Comparison of ENCODE assay signal across 1 cellular context in the genomic region with DNA sequence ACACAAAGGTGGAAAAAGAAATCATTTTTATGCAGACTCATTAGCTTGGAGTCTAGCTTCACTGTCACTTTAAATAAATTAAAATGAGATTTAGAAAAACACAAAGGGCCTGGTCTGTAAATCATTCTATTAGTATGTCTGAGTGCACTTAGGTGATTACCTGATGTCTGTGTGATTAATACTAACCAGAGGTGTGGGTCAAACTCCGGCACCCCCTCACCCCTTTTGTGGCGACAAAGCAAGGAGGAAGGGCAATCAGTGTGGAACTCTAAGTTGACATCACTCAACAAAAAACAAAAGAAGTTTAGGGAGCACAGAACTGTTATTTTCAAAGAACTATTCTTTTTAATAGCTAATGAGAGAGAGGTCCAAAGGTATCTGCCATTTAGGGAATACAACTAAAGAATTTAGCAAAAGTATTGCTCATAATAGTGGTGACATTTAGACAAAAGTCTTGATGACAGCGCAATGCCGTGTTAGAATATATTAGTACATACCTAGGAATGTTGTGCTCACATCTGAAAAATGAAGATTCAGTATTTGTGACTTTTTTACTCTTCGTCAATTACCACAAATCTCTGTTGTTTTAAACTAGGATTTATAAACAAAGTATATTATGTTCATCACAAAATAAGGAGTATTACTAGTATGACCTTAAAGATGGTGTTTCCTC.
A peak's percentile ranks its signal among the peaks of the same experiment; 100 is the strongest.
TF ChIP-seq lines count a peak whose summit lies in the region.

No MANE protein-coding gene starts in this region.

TF ChIP-seq in SK-N-SH, 30 proteins besides CTCF, POLR2A, EP300 and RAD21 (continued from another document):
- TF ChIP-seq, protein P1, sequence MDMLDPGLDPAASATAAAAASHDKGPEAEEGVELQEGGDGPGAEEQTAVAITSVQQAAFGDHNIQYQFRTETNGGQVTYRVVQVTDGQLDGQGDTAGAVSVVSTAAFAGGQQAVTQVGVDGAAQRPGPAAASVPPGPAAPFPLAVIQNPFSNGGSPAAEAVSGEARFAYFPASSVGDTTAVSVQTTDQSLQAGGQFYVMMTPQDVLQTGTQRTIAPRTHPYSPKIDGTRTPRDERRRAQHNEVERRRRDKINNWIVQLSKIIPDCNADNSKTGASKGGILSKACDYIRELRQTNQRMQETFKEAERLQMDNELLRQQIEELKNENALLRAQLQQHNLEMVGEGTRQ (IDR thresholded peaks at IDR 0.05; ENCODE audit: borderline replicate concordance, low read depth, low read length) = no peak
- TF ChIP-seq TCF12 (IDR thresholded peaks at IDR 0.05) (0 out of 2 replicates have a peak, but pooled peaks have one; percentile 7), POLR2AphosphoS5 (IDR thresholded peaks at IDR 0.05; ENCODE audit: low read depth, low read length) (no peak), MEF2A (IDR thresholded peaks at IDR 0.05; ENCODE audit: borderline replicate concordance, low read depth) (no peak), TEAD4 (IDR thresholded peaks at IDR 0.05; ENCODE audit: borderline replicate concordance, insufficient read depth) (no peak), RFX5 (IDR thresholded peaks at IDR 0.05; ENCODE audit: low read length) (no peak), CHD2 (IDR thresholded peaks at IDR 0.05; ENCODE audit: low read length, partially characterized antibody) (no peak), SIN3A (IDR thresholded peaks at IDR 0.05; ENCODE audit: borderline replicate concordance, low read depth, low read length) (no peak), JUND (IDR thresholded peaks at IDR 0.05) (no peak), GABPA (IDR thresholded peaks at IDR 0.05; ENCODE audit: low read depth) (no peak)
- TF ChIP-seq, protein P2, sequence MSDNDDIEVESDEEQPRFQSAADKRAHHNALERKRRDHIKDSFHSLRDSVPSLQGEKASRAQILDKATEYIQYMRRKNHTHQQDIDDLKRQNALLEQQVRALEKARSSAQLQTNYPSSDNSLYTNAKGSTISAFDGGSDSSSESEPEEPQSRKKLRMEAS (IDR thresholded peaks at IDR 0.05; ENCODE audit: low read depth) = no peak
- TF ChIP-seq, protein P3, sequence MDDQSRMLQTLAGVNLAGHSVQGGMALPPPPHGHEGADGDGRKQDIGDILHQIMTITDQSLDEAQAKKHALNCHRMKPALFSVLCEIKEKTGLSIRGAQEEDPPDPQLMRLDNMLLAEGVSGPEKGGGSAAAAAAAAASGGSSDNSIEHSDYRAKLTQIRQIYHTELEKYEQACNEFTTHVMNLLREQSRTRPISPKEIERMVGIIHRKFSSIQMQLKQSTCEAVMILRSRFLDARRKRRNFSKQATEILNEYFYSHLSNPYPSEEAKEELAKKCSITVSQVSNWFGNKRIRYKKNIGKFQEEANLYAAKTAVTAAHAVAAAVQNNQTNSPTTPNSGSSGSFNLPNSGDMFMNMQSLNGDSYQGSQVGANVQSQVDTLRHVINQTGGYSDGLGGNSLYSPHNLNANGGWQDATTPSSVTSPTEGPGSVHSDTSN (IDR thresholded peaks at IDR 0.05) = 0 out of 2 replicates have a peak, but pooled peaks have one; percentile 4
- TF ChIP-seq, protein P4, sequence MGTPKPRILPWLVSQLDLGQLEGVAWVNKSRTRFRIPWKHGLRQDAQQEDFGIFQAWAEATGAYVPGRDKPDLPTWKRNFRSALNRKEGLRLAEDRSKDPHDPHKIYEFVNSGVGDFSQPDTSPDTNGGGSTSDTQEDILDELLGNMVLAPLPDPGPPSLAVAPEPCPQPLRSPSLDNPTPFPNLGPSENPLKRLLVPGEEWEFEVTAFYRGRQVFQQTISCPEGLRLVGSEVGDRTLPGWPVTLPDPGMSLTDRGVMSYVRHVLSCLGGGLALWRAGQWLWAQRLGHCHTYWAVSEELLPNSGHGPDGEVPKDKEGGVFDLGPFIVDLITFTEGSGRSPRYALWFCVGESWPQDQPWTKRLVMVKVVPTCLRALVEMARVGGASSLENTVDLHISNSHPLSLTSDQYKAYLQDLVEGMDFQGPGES (IDR thresholded peaks at IDR 0.05; ENCODE audit: low read depth, low read length) = no peak
TF ChIP-seq in SK-N-SH: peak in this region for 3.
